In the genomic region with DNA sequence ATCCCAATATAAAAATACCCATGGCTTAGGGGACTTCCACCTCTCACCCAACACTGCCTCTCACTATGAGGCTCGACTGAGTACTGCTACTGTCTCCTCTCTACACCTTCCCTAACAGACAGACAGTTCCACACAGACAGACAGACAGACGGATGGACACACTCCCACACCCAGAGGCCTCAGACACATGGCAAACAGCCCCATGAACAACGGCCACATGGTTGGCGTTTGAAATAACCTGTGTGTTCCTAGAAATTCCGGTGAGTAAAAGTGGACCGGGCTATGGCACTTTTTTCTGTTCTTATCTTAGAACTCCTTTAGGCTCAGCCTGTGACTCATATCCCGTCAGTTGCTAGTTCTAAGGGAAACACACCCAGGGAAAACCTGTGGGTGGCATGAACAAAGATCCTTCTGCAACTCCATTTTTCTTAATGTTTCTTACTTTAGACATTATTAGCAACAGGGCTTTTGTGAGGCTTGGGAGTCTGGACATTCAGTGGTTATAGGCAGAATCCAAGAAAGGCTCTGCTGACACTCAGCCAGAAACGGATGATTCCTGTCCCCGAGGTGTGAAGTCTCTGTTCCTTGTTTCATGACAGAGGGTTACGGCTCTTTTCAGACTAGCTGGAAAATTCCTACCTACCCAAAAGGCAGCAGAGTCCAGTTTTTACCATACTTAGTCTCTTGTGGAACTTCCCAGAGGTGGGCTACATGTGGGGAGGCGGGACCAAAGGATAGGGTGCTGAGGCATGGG, we compare ENCODE assay signal across 9 cellular contexts.
DNase-seq lines count a peak whose midpoint lies in the region; ATAC-seq and TF ChIP-seq lines count a peak whose summit lies in the region.
"Had no signal": no experiment of that assay in that cellular context is flagged by ENCODE, and none has a peak within 500 bp of the region (broad histone marks: within the 10 kb centered on the region; RNA-seq: fewer than 3 reads in every experiment).

No MANE protein-coding gene starts in this region.

- H3K27ac Mint-ChIP-seq in T-helper 1 cell treated with Interleukin-12 subunit alpha and Interleukin-12 subunit beta and Interleukin-4 antibody, amounts not matched to agents 30 μg/mL and 1 μg/mL, for 36 hours = peak overlapping the region; percentile 8
- H3K27ac Mint-ChIP-seq: B cell had no signal

- H3K9me3 ChIP-seq in gastroesophageal sphincter (peaks cover 0 to 17% (median 0%) of the 10 kb centered on the region in 3 donors), MM.1S (replicated peaks; ENCODE audit: insufficient read depth, low read length) (no peaks in the 10 kb centered on the region)

- H3K36me3 Mint-ChIP-seq in T-helper 1 cell treated with Interleukin-12 subunit alpha and Interleukin-12 subunit beta and Interleukin-4 antibody, amounts not matched to agents 30 μg/mL and 1 μg/mL, for 36 hours (ENCODE audit: low read depth) = no peaks in the 10 kb centered on the region

- ATAC-seq in gastroesophageal sphincter (peak; percentile 72), GM18520 (IDR thresholded peaks at IDR 0.05; ENCODE audit: unreplicated experiment) (no peak)

- H3K27ac ChIP-seq in gastroesophageal sphincter = peak overlapping the region; percentile 69 to 70 (median 70)
- no peak overlapping the region for H3K27ac ChIP-seq in MM.1S (ENCODE audit: low read length)

- no peaks in the 10 kb centered on the region for H3K9me2 ChIP-seq in MM.1S (replicated peaks; ENCODE audit: insufficient read depth, low read length)

- WGBS in gastroesophageal sphincter (ENCODE audit: low coverage in 1 of 2), 2 donors = 10 to 30% methylated on average over 8 to 10 of the region's 11 CpGs

- no peak overlapping the region for H3K4me3 Mint-ChIP-seq in T-helper 1 cell treated with Interleukin-12 subunit alpha and Interleukin-12 subunit beta and Interleukin-4 antibody, amounts not matched to agents 30 μg/mL and 1 μg/mL, for 36 hours
- H3K4me3 Mint-ChIP-seq: B cell had no signal

- peaks cover 2 to 22% (median 8%) of the 10 kb centered on the region in 3 donors for H3K4me1 ChIP-seq in gastroesophageal sphincter
- no peaks in the 10 kb centered on the region for H3K4me1 ChIP-seq in MM.1S (ENCODE audit: low read length)

- H3K27me3 ChIP-seq in gastroesophageal sphincter (no peaks in the 10 kb centered on the region), MM.1S (replicated peaks; ENCODE audit: insufficient read depth, low read length) (no peaks in the 10 kb centered on the region)

- DNase-seq in T-helper 1 cell = no peak
- peak; percentile 30 to 43 for DNase-seq in activated CD4-positive, alpha-beta T cell treated with anti-CD3 and anti-CD28 coated beads, Interleukin-2, amount 50 U/mL, for 48 hours
- DNase-seq in stimulated activated CD8-positive, alpha-beta memory T cell treated with anti-CD3 and anti-CD28 coated beads, Interleukin-4, amount 100 ng/mL, for 48 hours = peak; percentile 38
- no peak for DNase-seq in MM.1S
- no peak for DNase-seq in NCI-H2107 treated with DMSO at 0.1 percent for 48 hours (lab: John Stamatoyannopoulos, UW; ENCODE audit: unreplicated experiment)

- no peaks in the 10 kb centered on the region for H3K36me3 ChIP-seq in gastroesophageal sphincter
- no peaks in the 10 kb centered on the region for H3K36me3 ChIP-seq in MM.1S (replicated peaks; ENCODE audit: insufficient read depth, low read length)

- no peak for TF ChIP-seq EP300 in gastroesophageal sphincter (IDR thresholded peaks at IDR 0.05)

- no peaks in the 10 kb centered on the region for H3F3A ChIP-seq in MM.1S (ENCODE audit: insufficient read depth, low read length)

- no peak overlapping the region for H3K9ac ChIP-seq in MM.1S (ENCODE audit: low read length)

- no peaks in the 10 kb centered on the region for H3K79me2 ChIP-seq in MM.1S (ENCODE audit: low read length)

- H2AFZ ChIP-seq in MM.1S (ENCODE audit: low read length) = no peak overlapping the region

- no peak overlapping the region for H3K4me2 ChIP-seq in MM.1S (ENCODE audit: low read depth, low read length)

- H3K4me3 ChIP-seq in gastroesophageal sphincter (no peak overlapping the region), MM.1S (ENCODE audit: low read length) (no peak overlapping the region)

- H4K20me1 ChIP-seq in MM.1S (ENCODE audit: insufficient read depth, low read length) = no peaks in the 10 kb centered on the region

- TF ChIP-seq CTCF in gastroesophageal sphincter (IDR thresholded peaks at IDR 0.05) = no peak
- TF ChIP-seq CTCF in MM.1S (IDR thresholded peaks at IDR 0.05; ENCODE audit: low read length) = no peak

- H3K27me3 Mint-ChIP-seq in T-helper 1 cell treated with Interleukin-12 subunit alpha and Interleukin-12 subunit beta and Interleukin-4 antibody, amounts not matched to agents 30 μg/mL and 1 μg/mL, for 36 hours (ENCODE audit: low read depth) = no peaks in the 10 kb centered on the region

- TF ChIP-seq POLR2A in gastroesophageal sphincter (IDR thresholded peaks at IDR 0.05) = no peak

- H3K9me3 Mint-ChIP-seq in T-helper 1 cell treated with Interleukin-12 subunit alpha and Interleukin-12 subunit beta and Interleukin-4 antibody, amounts not matched to agents 30 μg/mL and 1 μg/mL, for 36 hours = no peaks in the 10 kb centered on the region

- peaks cover 11% of the 10 kb centered on the region for H3K4me1 Mint-ChIP-seq in T-helper 1 cell treated with Interleukin-12 subunit alpha and Interleukin-12 subunit beta and Interleukin-4 antibody, amounts not matched to agents 30 μg/mL and 1 μg/mL, for 36 hours (ENCODE audit: low read depth)
- H3K4me1 Mint-ChIP-seq: B cell had no signal

Comparison
In these comparisons a context has a peak if more than half of its experiments do, and no peak if none do; other contexts are left out.
1. DNase-seq: peak in activated CD4-positive, alpha-beta T cell treated with anti-CD3 and anti-CD28 coated beads, Interleukin-2, amount 50 U/mL, for 48 hours (2 of 2) and stimulated activated CD8-positive, alpha-beta memory T cell treated with anti-CD3 and anti-CD28 coated beads, Interleukin-4, amount 100 ng/mL, for 48 hours (single experiment); none in T-helper 1 cell (0 of 5), MM.1S (single experiment) and NCI-H2107 treated with DMSO at 0.1 percent for 48 hours (single experiment).